Comparison of ENCODE assay signal across 23 cellular contexts in genomic region chr2:29226808-29227207, GRCh38.
DNase-seq lines count a peak whose midpoint lies in the region; ATAC-seq and TF ChIP-seq lines count a peak whose summit lies in the region.
"Had no signal": no experiment of that assay in that cellular context is flagged by ENCODE, and none has a peak within 500 bp of the region (broad histone marks: within the 10 kb centered on the region; RNA-seq: fewer than 3 reads in every experiment).

No MANE protein-coding gene starts in this region.

- H3K4me1 Mint-ChIP-seq in neural progenitor cell, result peaks cover 15% of the 10 kb centered on the region
- H3K4me1 Mint-ChIP-seq: CD4-positive, alpha-beta memory T cell; GM23338 had no signal

- TF ChIP-seq POLR2A in sigmoid colon (IDR thresholded peaks at IDR 0.05), result no peak

- H3K4me2 ChIP-seq in neural progenitor cell (no peak overlapping the region), smooth muscle cell (no peak overlapping the region)
- H3K4me2 ChIP-seq: A549, GM23338 had no signal

- H3K4me1 ChIP-seq in heart right ventricle, result peaks cover 0 to 18% (median 0%) of the 10 kb centered on the region in 9 donors
- H3K4me1 ChIP-seq in neural progenitor cell, result no peaks in the 10 kb centered on the region
- H3K4me1 ChIP-seq in sigmoid colon, result peaks cover 0 to 10% (median 0%) of the 10 kb centered on the region in 4 donors
- H3K4me1 ChIP-seq in foreskin keratinocyte, result no peaks in the 10 kb centered on the region
- H3K4me1 ChIP-seq in smooth muscle cell (ENCODE audit: low read depth), result no peaks in the 10 kb centered on the region
- H3K4me1 ChIP-seq: HAP-1 had no signal

- H3K9ac ChIP-seq in neural progenitor cell (no peak overlapping the region), smooth muscle cell (ENCODE audit: low read depth) (no peak overlapping the region)
- H3K9ac ChIP-seq: BLaER1 treated with 17β-estradiol and CSF1 and Interleukin-3, amounts not matched to agents 10 nM and 100 nM had no signal

- H3K27ac Mint-ChIP-seq in neural progenitor cell, result peak overlapping the region; percentile 35
- H3K27ac Mint-ChIP-seq: CD14-positive monocyte; CD4-positive, alpha-beta memory T cell; GM23338; HFFc6 had no signal

- ATAC-seq in Right ventricle myocardium inferior (no peak), heart right ventricle (no peak), foreskin keratinocyte (no peak), GM21447 (IDR thresholded peaks at IDR 0.05; ENCODE audit: unreplicated experiment) (no peak)
- ATAC-seq: A549, GM12878, GM23338 had no signal

- H3K36me3 ChIP-seq in heart right ventricle (no peaks in the 10 kb centered on the region), neural progenitor cell (no peaks in the 10 kb centered on the region), sigmoid colon (no peaks in the 10 kb centered on the region), smooth muscle cell (ENCODE audit: low read depth) (no peaks in the 10 kb centered on the region)
- H3K36me3 ChIP-seq: BE2C; BLaER1 treated with 17β-estradiol and CSF1 and Interleukin-3, amounts not matched to agents 10 nM and 100 nM; HAP-1 had no signal

- 62 to 63% methylated on average over 7 of the region's 7 CpGs for WGBS in heart right ventricle, 2 donors
- 52 to 64% methylated on average over 7 of the region's 7 CpGs for WGBS in sigmoid colon, 2 donors
- 85% methylated on average over 7 of the region's 7 CpGs for WGBS in smooth muscle cell (ENCODE audit: low lambda C conversion rate)

- no peaks in the 10 kb centered on the region for H3K9me3 ChIP-seq in heart right ventricle
- no peaks in the 10 kb centered on the region for H3K9me3 ChIP-seq in neural progenitor cell (ENCODE audit: low read depth)
- H3K9me3 ChIP-seq in sigmoid colon, result no peaks in the 10 kb centered on the region
- no peaks in the 10 kb centered on the region for H3K9me3 ChIP-seq in smooth muscle cell (replicated peaks; ENCODE audit: low read depth)
- H3K9me3 ChIP-seq: A549; BE2C; BLaER1 treated with 17β-estradiol and CSF1 and Interleukin-3, amounts not matched to agents 10 nM and 100 nM; HAP-1 had no signal

- peaks cover 5% of the 10 kb centered on the region for H3K27me3 Mint-ChIP-seq in neural progenitor cell (ENCODE audit: insufficient read depth, low read depth)

- H3K27me3 ChIP-seq in heart right ventricle, result peaks cover 0 to 53% (median 44%) of the 10 kb centered on the region in 7 donors
- no peaks in the 10 kb centered on the region for H3K27me3 ChIP-seq in neural progenitor cell
- H3K27me3 ChIP-seq in sigmoid colon, result peaks cover 0 to 4% (median 0%) of the 10 kb centered on the region in 3 donors
- peaks cover 53% of the 10 kb centered on the region for H3K27me3 ChIP-seq in foreskin keratinocyte
- no peaks in the 10 kb centered on the region for H3K27me3 ChIP-seq in smooth muscle cell (ENCODE audit: low read depth)
- H3K27me3 ChIP-seq: BE2C; BLaER1 treated with 17β-estradiol and CSF1 and Interleukin-3, amounts not matched to agents 10 nM and 100 nM had no signal

- no peaks in the 10 kb centered on the region for H3K36me3 Mint-ChIP-seq in neural progenitor cell
- H3K36me3 Mint-ChIP-seq: CD14-positive monocyte; CD4-positive, alpha-beta memory T cell had no signal

- TF ChIP-seq EP300 in sigmoid colon (IDR thresholded peaks at IDR 0.05), result no peak

- no peak overlapping the region for H3K4me3 Mint-ChIP-seq in neural progenitor cell
- H3K4me3 Mint-ChIP-seq: CD14-positive monocyte, GM23338, HFFc6 had no signal

- H4K20me1 ChIP-seq in neural progenitor cell (ENCODE audit: low read depth) (no peaks in the 10 kb centered on the region), smooth muscle cell (ENCODE audit: low read depth) (no peaks in the 10 kb centered on the region)
- H4K20me1 ChIP-seq: BLaER1 treated with 17β-estradiol and CSF1 and Interleukin-3, amounts not matched to agents 10 nM and 100 nM had no signal

- DNase-seq in Right ventricle myocardium inferior (ENCODE audit: missing footprints) (peak; percentile 27), heart right ventricle (no peak), neural progenitor cell (ENCODE audit: low spot score) (no peak), sigmoid colon (peak; percentile 42), foreskin keratinocyte (no peak), smooth muscle cell (lab: John Stamatoyannopoulos, UW; ENCODE audit: unreplicated experiment) (no peak)
- DNase-seq: 8988T; ACHN; AML-193; BE2C; CD4-positive, alpha-beta memory T cell; COR-L47; DMS153; EL; GDM1; HFFc6 had no signal

- H3K4me3 ChIP-seq in heart right ventricle, result no peak overlapping the region
- no peak overlapping the region for H3K4me3 ChIP-seq in neural progenitor cell
- no peak overlapping the region for H3K4me3 ChIP-seq in sigmoid colon
- no peak overlapping the region for H3K4me3 ChIP-seq in smooth muscle cell
- H3K4me3 ChIP-seq: A549; BLaER1 treated with 17β-estradiol and CSF1 and Interleukin-3, amounts not matched to agents 10 nM and 100 nM; GM12878; GM23338; HAP-1 had no signal

- H2AFZ ChIP-seq in neural progenitor cell (replicated peaks) (no peak overlapping the region), smooth muscle cell (ENCODE audit: low read depth) (no peak overlapping the region)
- H2AFZ ChIP-seq: GM23338 had no signal

- intact Hi-C loops in Right ventricle myocardium inferior (cut with DNase I), result no loop called here
- intact Hi-C loops in heart right ventricle (cut with DNase I), result no loop called here
- intact Hi-C loops in sigmoid colon (cut with DNase I), result no loop called here

- TF ChIP-seq CTCF in heart right ventricle (IDR thresholded peaks at IDR 0.05) (no peak), neural progenitor cell (IDR thresholded peaks at IDR 0.05) (no peak), sigmoid colon (IDR thresholded peaks at IDR 0.05) (no peak), foreskin keratinocyte (conservative IDR thresholded peaks at IDR 0.05) (no peak), smooth muscle cell (IDR thresholded peaks at IDR 0.05; ENCODE audit: borderline replicate concordance, insufficient read depth, poor library complexity, severe bottlenecking) (no peak)

- no peaks in the 10 kb centered on the region for H3K9me3 Mint-ChIP-seq in neural progenitor cell
- H3K9me3 Mint-ChIP-seq: CD14-positive monocyte; CD4-positive, alpha-beta memory T cell; GM23338; HFFc6 had no signal

- H3K27ac ChIP-seq in heart right ventricle (no peak overlapping the region), neural progenitor cell (no peak overlapping the region), sigmoid colon (no peak overlapping the region), foreskin keratinocyte (no peak overlapping the region), smooth muscle cell (ENCODE audit: low read depth) (no peak overlapping the region)
- H3K27ac ChIP-seq: A549; BLaER1 treated with 17β-estradiol and CSF1 and Interleukin-3, amounts not matched to agents 10 nM and 100 nM had no signal

- no peaks in the 10 kb centered on the region for H3F3A ChIP-seq in neural progenitor cell (ENCODE audit: low read depth)
- H3F3A ChIP-seq in smooth muscle cell (ENCODE audit: low read depth), result no peaks in the 10 kb centered on the region

- H3K79me2 ChIP-seq in neural progenitor cell (ENCODE audit: low read depth), result no peaks in the 10 kb centered on the region
- H3K79me2 ChIP-seq in smooth muscle cell (ENCODE audit: low read depth), result no peaks in the 10 kb centered on the region

Comparison
In these comparisons a context has a peak if more than half of its experiments do, and no peak if none do; other contexts are left out.
1. DNase-seq: peak in Right ventricle myocardium inferior (single experiment) and sigmoid colon (single experiment); none in heart right ventricle (0 of 2), neural progenitor cell (single experiment), foreskin keratinocyte (0 of 2) and smooth muscle cell (single experiment).